In genomic region chr16:77208382-77208781, GRCh38 we compare ENCODE assay signal across 7 cellular contexts. TPM values are rescaled to one million over a fixed set of nuclear protein-coding genes. Genes with fewer than 3 reads are reported as not detected.
"Had no signal": no experiment of that assay in that cellular context is flagged by ENCODE, and none has a peak within 500 bp of the region (broad histone marks: within the 10 kb centered on the region; RNA-seq: fewer than 3 reads in every experiment).

No MANE protein-coding gene starts in this region.

- FAIRE-seq: HepG2 had no signal

- H3K4me3 Mint-ChIP-seq: GM23338 had no signal

- DNase-seq: H7, KG1 had no signal

- H3K27ac Mint-ChIP-seq: GM23338 had no signal

- H3K36me3 ChIP-seq: HAP-1 had no signal

- H2AFZ ChIP-seq: GM23338 had no signal

- H3K4me3 ChIP-seq: GM23338, HAP-1 had no signal

- H3K4me2 ChIP-seq: GM23338 had no signal

- H3K36me3 Mint-ChIP-seq: IgD-negative memory B cell had no signal

- H3K4me1 ChIP-seq: HAP-1 had no signal

- H3K27me3 Mint-ChIP-seq: IgD-negative memory B cell had no signal

- H3K9me3 Mint-ChIP-seq: GM23338, IgD-negative memory B cell had no signal

- H3K9me3 ChIP-seq: HAP-1 had no signal

RNA-seq across cellular contexts. Expression of gene SYCE1L, which starts 9.2 kb away (rescaled TPM):
- total RNA-seq: HT-29 had no signal
- polyA plus RNA-seq: HepG2 had no signal
